Comparison of ENCODE assay signal across 15 cellular contexts in the genomic region with DNA sequence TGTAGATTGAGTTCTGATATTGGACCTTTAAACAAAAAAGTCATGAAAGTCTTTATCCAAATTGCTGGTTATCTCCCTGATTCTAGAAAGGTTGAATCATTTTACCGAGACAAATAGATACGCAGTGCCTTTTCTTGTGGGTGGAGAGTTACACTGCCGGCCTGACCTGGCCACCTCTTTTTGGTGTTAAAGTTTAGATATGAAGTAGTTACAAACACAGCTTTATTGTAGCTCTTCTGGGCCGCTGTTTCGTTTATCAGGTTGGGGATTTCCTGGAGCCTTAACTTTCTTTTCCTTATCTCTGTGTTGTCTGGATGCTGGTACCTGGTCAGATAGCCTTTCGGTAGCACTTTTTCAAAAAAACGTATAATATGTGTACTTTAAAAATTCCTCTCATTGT. TPM values are rescaled to one million over a fixed set of nuclear protein-coding genes. Genes with fewer than 3 reads are reported as not detected.
DNase-seq lines count a peak whose midpoint lies in the region; ATAC-seq and TF ChIP-seq lines count a peak whose summit lies in the region.
"Had no signal": no experiment of that assay in that cellular context is flagged by ENCODE, and none has a peak within 500 bp of the region (broad histone marks: within the 10 kb centered on the region; RNA-seq: fewer than 3 reads in every experiment).

No MANE protein-coding gene starts in this region.

- no peaks in the 10 kb centered on the region for H3K27me3 Mint-ChIP-seq in nephron (ENCODE audit: low read depth)
- H3K27me3 Mint-ChIP-seq in activated CD8-positive, alpha-beta T cell treated with anti-CD3 and anti-CD28 coated beads for 36 hours, result no peaks in the 10 kb centered on the region

- TF ChIP-seq CTCF in cardiac muscle cell (IDR thresholded peaks at IDR 0.05; ENCODE audit: low read depth, low read length) (no peak), hepatocyte (IDR thresholded peaks at IDR 0.05; ENCODE audit: poor library complexity) (no peak), nephron (IDR thresholded peaks at IDR 0.05; ENCODE audit: unreplicated experiment in 3 of 3) (no peak)
- TF ChIP-seq CTCF in activated CD8-positive, alpha-beta T cell treated with anti-CD3 and anti-CD28 coated beads for 36 hours (IDR thresholded peaks at IDR 0.05), result no peak

- no peak for ATAC-seq in Right ventricle myocardium superior (ENCODE audit: poor library complexity)
- ATAC-seq in activated CD8-positive, alpha-beta T cell treated with anti-CD3 and anti-CD28 coated beads for 36 hours, result no peak
- ATAC-seq in HG03432 (IDR thresholded peaks at IDR 0.05; ENCODE audit: unreplicated experiment), result no peak
- ATAC-seq: HCT116 had no signal

- H3K9me2 ChIP-seq in hepatocyte (replicated peaks; ENCODE audit: insufficient read depth), result no peaks in the 10 kb centered on the region

- H3K4me2 ChIP-seq in hepatocyte, result peak overlapping the region; percentile 55

- DNase-seq in cardiac muscle cell (ENCODE audit: low read depth in 1 of 2, low spot score in 1 of 2), result no peak
- DNase-seq in Right ventricle myocardium superior, result no peak
- no peak for DNase-seq in hepatocyte (ENCODE audit: low spot score)
- DNase-seq in activated CD4-positive, alpha-beta T cell treated with anti-CD3 and anti-CD28 coated beads for 4 hours, result no peak
- DNase-seq in activated CD8-positive, alpha-beta T cell treated with anti-CD3 and anti-CD28 coated beads for 36 hours, result no peak
- DNase-seq in stimulated activated CD4-positive, alpha-beta T cell treated with anti-CD3 and anti-CD28 coated beads, Interleukin-12 subunit alpha, Interleukin-12 subunit beta, amount 100 ng/mL, for 4 hours, result no peak
- DNase-seq: NCI-H1436 treated with DMSO at 0.1 percent for 48 hours, NCI-H2081, NCI-H524, SJCRH30 had no signal

- H3K4me3 Mint-ChIP-seq in nephron, result no peak overlapping the region
- H3K4me3 Mint-ChIP-seq in activated CD8-positive, alpha-beta T cell treated with anti-CD3 and anti-CD28 coated beads for 36 hours, result no peak overlapping the region

- peak overlapping the region in 2 of 3 experiments; percentile 28 to 30 for H3K27ac Mint-ChIP-seq in nephron
- H3K27ac Mint-ChIP-seq in activated CD8-positive, alpha-beta T cell treated with anti-CD3 and anti-CD28 coated beads for 36 hours, result no peak overlapping the region

- H3K4me1 Mint-ChIP-seq in nephron, result peaks cover 18% of the 10 kb centered on the region
- H3K4me1 Mint-ChIP-seq in activated CD8-positive, alpha-beta T cell treated with anti-CD3 and anti-CD28 coated beads for 36 hours (ENCODE audit: low read depth), result peaks cover 8% of the 10 kb centered on the region

- no peaks in the 10 kb centered on the region for H3K9me3 ChIP-seq in cardiac muscle cell (ENCODE audit: low read depth)
- H3K9me3 ChIP-seq in hepatocyte (ENCODE audit: low read depth), result no peaks in the 10 kb centered on the region
- H3K9me3 ChIP-seq: SJCRH30 had no signal

- intact Hi-C loops in Right ventricle myocardium superior (cut with DNase I), result no loop called here
- intact Hi-C loops in activated CD8-positive, alpha-beta T cell treated with anti-CD3 and anti-CD28 coated beads for 36 hours (cut with micrococcal nuclease), result no loop called here

- H3K4me1 ChIP-seq in cardiac muscle cell (ENCODE audit: low read depth) (peaks cover 35% of the 10 kb centered on the region), hepatocyte (ENCODE audit: insufficient read depth) (peaks cover 12% of the 10 kb centered on the region)
- H3K4me1 ChIP-seq: SJCRH30 had no signal

- no peak overlapping the region for H3K4me3 ChIP-seq in cardiac muscle cell
- no peak overlapping the region for H3K4me3 ChIP-seq in hepatocyte
- H3K4me3 ChIP-seq: BLaER1 treated with 17β-estradiol and CSF1 and Interleukin-3, amounts not matched to agents 10 nM and 100 nM; SJCRH30 had no signal

- CTCF ChIA-PET in activated CD8-positive, alpha-beta T cell treated with anti-CD3 and anti-CD28 coated beads for 36 hours (lab: Charles Lee), result interaction anchor here (0.9 to 1.0 kb wide), 2 partner anchors 20 to 24 kb away, joined by 3 to 4 read pairs; no protein-coding TSS in a partner anchor

- WGBS in hepatocyte (ENCODE audit: low lambda C conversion rate, missing lambda C conversion rate), result 23% methylated on average over 7 of the region's 7 CpGs

- no peaks in the 10 kb centered on the region for H3K36me3 Mint-ChIP-seq in nephron (ENCODE audit: low read depth)
- H3K36me3 Mint-ChIP-seq in activated CD8-positive, alpha-beta T cell treated with anti-CD3 and anti-CD28 coated beads for 36 hours (ENCODE audit: low read depth), result peaks cover 2% of the 10 kb centered on the region

- H2AFZ ChIP-seq in hepatocyte, result no peak overlapping the region

- H3K36me3 ChIP-seq in cardiac muscle cell (no peaks in the 10 kb centered on the region), hepatocyte (replicated peaks; ENCODE audit: insufficient read depth, low read depth) (no peaks in the 10 kb centered on the region)
- H3K36me3 ChIP-seq: SJCRH30 had no signal

- peaks cover 79% of the 10 kb centered on the region for H3K79me2 ChIP-seq in hepatocyte

- peaks cover 11% of the 10 kb centered on the region for H4K20me1 ChIP-seq in hepatocyte (ENCODE audit: insufficient read depth, poor library complexity, severe bottlenecking)

- H3K27me3 ChIP-seq in cardiac muscle cell (no peaks in the 10 kb centered on the region), hepatocyte (no peaks in the 10 kb centered on the region)
- H3K27me3 ChIP-seq: BLaER1 treated with 17β-estradiol and CSF1 and Interleukin-3, amounts not matched to agents 10 nM and 100 nM; SJCRH30 had no signal

- POLR2A ChIA-PET in activated CD8-positive, alpha-beta T cell treated with anti-CD3 and anti-CD28 coated beads for 36 hours (lab: Charles Lee), result interaction anchor here (1.2 kb wide), 1 partner anchor 76 kb away, joined by 3 read pairs; no protein-coding TSS in a partner anchor

- H3K9me3 Mint-ChIP-seq in nephron, result no peaks in the 10 kb centered on the region
- H3K9me3 Mint-ChIP-seq in activated CD8-positive, alpha-beta T cell treated with anti-CD3 and anti-CD28 coated beads for 36 hours, result no peaks in the 10 kb centered on the region

- peak overlapping the region; percentile 53 for H3K27ac ChIP-seq in cardiac muscle cell
- H3K27ac ChIP-seq in hepatocyte, result peak overlapping the region; percentile 12
- H3K27ac ChIP-seq: 22Rv1; BLaER1 treated with 17β-estradiol and CSF1 and Interleukin-3, amounts not matched to agents 10 nM and 100 nM; SJCRH30 had no signal

RNA-seq across cellular contexts. Expression of gene FNIP2, which starts 31.0 kb away (rescaled TPM):
- total RNA-seq in cardiac muscle cell (45.1 and 74.4 TPM in 2 replicates), Right ventricle myocardium superior (46.2 TPM), hepatocyte (53.2 and 61.0 TPM in 2 replicates)
- polyA plus RNA-seq in cardiac muscle cell (29.9 and 60.1 TPM in 2 replicates), hepatocyte (20.8 and 23.4 TPM in 2 replicates)
- 10 to 100 TPM; 11.2 to 11.7 TPM for total RNA-seq in activated CD8-positive, alpha-beta T cell treated with anti-CD3 and anti-CD28 coated beads for 36 hours
